7 cellular contexts compared by ENCODE assay signal in genomic region chr10:133377818-133378250, GRCh38. TPM values are rescaled to one million over a fixed set of nuclear protein-coding genes. Genes with fewer than 3 reads are reported as not detected.
A peak's percentile ranks its signal among the peaks of the same experiment; 100 is the strongest.
DNase-seq lines count a peak whose midpoint lies in the region; ATAC-seq and TF ChIP-seq lines count a peak whose summit lies in the region.
"Had no signal": no experiment of that assay in that cellular context is flagged by ENCODE, and none has a peak within 500 bp of the region (broad histone marks: within the 10 kb centered on the region; RNA-seq: fewer than 3 reads in every experiment).

No MANE protein-coding gene starts in this region.

- intact Hi-C loops in Right ventricle myocardium inferior (cut with DNase I): no loop called here
- intact Hi-C loops in left ventricle myocardium superior (cut with micrococcal nuclease): no loop called here
- intact Hi-C loops in vagina (cut with DNase I): no loop called here

- no peaks in the 10 kb centered on the region for H3K27me3 ChIP-seq in vagina

- ATAC-seq in Right ventricle myocardium inferior (no peak), left ventricle myocardium superior (no peak), HG03439 (IDR thresholded peaks at IDR 0.05; ENCODE audit: unreplicated experiment) (no peak), GM21717 (IDR thresholded peaks at IDR 0.05; ENCODE audit: unreplicated experiment) (no peak)

- H3K27ac ChIP-seq in vagina: peak overlapping the region; percentile 89

- no peaks in the 10 kb centered on the region for H3K36me3 ChIP-seq in vagina

- H3K4me3 ChIP-seq in vagina: peak overlapping the region; percentile 71 to 94

- TF ChIP-seq CTCF in vagina (IDR thresholded peaks at IDR 0.05): no peak

- TF ChIP-seq POLR2A in vagina (IDR thresholded peaks at IDR 0.05): no peak

- DNase-seq in Right ventricle myocardium inferior (ENCODE audit: missing footprints) (peak; percentile 63), left ventricle myocardium superior (no peak), iPS-NIHi11 (ENCODE audit: low spot score) (peak; percentile 41), vagina (ENCODE audit: extremely low spot score in 2 of 2) (no peak)

- peaks cover 26% of the 10 kb centered on the region for H3K4me1 ChIP-seq in vagina

- no peaks in the 10 kb centered on the region for H3K9me3 ChIP-seq in vagina

RNA-seq across cellular contexts. Expression of gene PAOX, which starts 1.2 kb away (rescaled TPM):
- total RNA-seq in Right ventricle myocardium inferior (3.5 TPM), left ventricle myocardium superior (2.8 TPM), vagina (16.9 TPM)

RNA-seq across cellular contexts. Expression of gene ECHS1, which starts 4.7 kb away (rescaled TPM):
- 224 TPM for total RNA-seq in Right ventricle myocardium inferior
- 226 TPM for total RNA-seq in left ventricle myocardium superior
- 45.4 TPM for total RNA-seq in vagina

RNA-seq across cellular contexts. Expression of gene MTG1, which starts 16.1 kb away (rescaled TPM):
- total RNA-seq in Right ventricle myocardium inferior (17.8 TPM), left ventricle myocardium superior (20.9 TPM), vagina (57.5 TPM)

RNA-seq across cellular contexts. Expression of gene FUOM, which starts 20.0 kb away (rescaled TPM):
- total RNA-seq in Right ventricle myocardium inferior: 7.9 TPM
- 9.3 TPM for total RNA-seq in left ventricle myocardium superior
- 54.0 TPM for total RNA-seq in vagina

RNA-seq across cellular contexts. Expression of gene PRAP1, which starts 30.7 kb away (rescaled TPM):
- not detected for total RNA-seq in Right ventricle myocardium inferior
- not detected for total RNA-seq in left ventricle myocardium superior
- total RNA-seq in vagina: not detected
- total RNA-seq: Daoy had no signal

Comparison
In these comparisons a context has a peak if more than half of its experiments do, and no peak if none do; other contexts are left out.
1. DNase-seq: peak in Right ventricle myocardium inferior (single experiment) and iPS-NIHi11 (single experiment); none in left ventricle myocardium superior (single experiment) and vagina (0 of 2).